Comparison of ENCODE assay signal across 8 cellular contexts in genomic region chr17:48555183-48555615, GRCh38. TPM values are rescaled to one million over a fixed set of nuclear protein-coding genes. Genes with fewer than 3 reads are reported as not detected.
DNase-seq lines count a peak whose midpoint lies in the region; ATAC-seq and TF ChIP-seq lines count a peak whose summit lies in the region.

No MANE protein-coding gene starts in this region.

- H3K36me3 ChIP-seq in breast epithelium (no peaks in the 10 kb centered on the region), mucosa of rectum (ENCODE audit: control insufficient read depth in 2 of 2, insufficient read depth in 2 of 2, low read length in 2 of 2) (peaks cover 0 to 9% of the 10 kb centered on the region in 2 donors)

- H3K9me3 ChIP-seq in breast epithelium (no peaks in the 10 kb centered on the region), mucosa of rectum (ENCODE audit: control insufficient read depth in 2 of 2, low read length in 2 of 2) (no peaks in the 10 kb centered on the region)

- peak overlapping the region in 1 of 2 donors; percentile 3 for H3K9ac ChIP-seq in mucosa of rectum (ENCODE audit: low read depth in 1 of 2, low read length in 2 of 2)

- no peaks in the 10 kb centered on the region for H3K4me1 ChIP-seq in breast epithelium
- H3K4me1 ChIP-seq in mucosa of rectum (ENCODE audit: control insufficient read depth in 2 of 2, insufficient read depth in 2 of 2, low read length in 2 of 2): peaks cover 23 to 34% of the 10 kb centered on the region in 2 donors

- H3K27me3 ChIP-seq in breast epithelium (peaks cover 0 to 3% of the 10 kb centered on the region in 2 donors), mucosa of rectum (ENCODE audit: control insufficient read depth in 2 of 2, insufficient read depth in 2 of 2, low read length in 2 of 2) (peaks cover 0 to 3% of the 10 kb centered on the region in 2 donors)

- no peak for ATAC-seq in GM21423 (IDR thresholded peaks at IDR 0.05; ENCODE audit: unreplicated experiment)
- no peak for ATAC-seq in GM21619 (IDR thresholded peaks at IDR 0.05; ENCODE audit: unreplicated experiment)

- H3K27ac ChIP-seq in breast epithelium: peak overlapping the region; percentile 78 to 93
- peak overlapping the region; percentile 64 for H3K27ac ChIP-seq in mucosa of rectum (ENCODE audit: low read depth in 2 of 2, low read length in 2 of 2)
- H3K27ac ChIP-seq in caudate nucleus (ENCODE audit: low read depth, low read length): no peak overlapping the region

- peak; percentile 76 for DNase-seq in GM20000 (ENCODE audit: low spot score)
- DNase-seq in NCI-H2227 treated with DMSO at 0.1 percent for 48 hours (lab: John Stamatoyannopoulos, UW): peak; percentile 84
- DNase-seq in breast epithelium (ENCODE audit: low spot score in 2 of 2): no peak
- no peak for DNase-seq in caudate nucleus (lab: John Stamatoyannopoulos, UW)
- DNase-seq in NCI-H1048 (lab: John Stamatoyannopoulos, UW): no peak

- peak; percentile 29 for TF ChIP-seq POLR2A in breast epithelium (IDR thresholded peaks at IDR 0.05)

- TF ChIP-seq CTCF in GM20000 (IDR thresholded peaks at IDR 0.05; ENCODE audit: extremely low read depth, missing control alignments) (no peak), breast epithelium (IDR thresholded peaks at IDR 0.05) (peak; percentile 20 to 53 (median 51))

- peak overlapping the region; percentile 34 to 68 (median 51) for H3K4me3 ChIP-seq in breast epithelium
- peak overlapping the region; percentile 23 to 35 for H3K4me3 ChIP-seq in mucosa of rectum (ENCODE audit: low read length in 2 of 2)

- intact Hi-C loops in breast epithelium (cut with DNase I; ENCODE audit: low total_unique reads): no loop called here

RNA-seq across cellular contexts. Expression of gene HOXB2, which starts 10.3 kb away (rescaled TPM):
- 10 to 100 TPM; 13.6 to 36.4 (median 19.6) TPM for total RNA-seq in breast epithelium

RNA-seq across cellular contexts. Expression of gene HOXB4, which starts 23.0 kb away (rescaled TPM):
- 1 to 10 TPM; 2.2 to 7.5 (median 2.3) TPM for total RNA-seq in breast epithelium

RNA-seq across cellular contexts. Expression of gene HOXB1, which starts 24.4 kb away (rescaled TPM):
- not detected for total RNA-seq in breast epithelium

RNA-seq across cellular contexts. Expression of gene HOXB3, which starts 34.8 kb away (rescaled TPM):
- 10 to 100 TPM; 13.8 to 36.7 (median 14.4) TPM for total RNA-seq in breast epithelium

RNA-seq across cellular contexts. Expression of gene HOXB5, which starts 38.4 kb away (rescaled TPM):
- 1 to 10 TPM in 2 of 3 donors, under 1 TPM in 1; 0.44 to 2.0 (median 1.4) TPM for total RNA-seq in breast epithelium

Comparison
In these comparisons a context has a peak if more than half of its experiments do, and no peak if none do; other contexts are left out.
1. DNase-seq: peak in GM20000 (single experiment) and NCI-H2227 treated with DMSO at 0.1 percent for 48 hours (single experiment); none in breast epithelium (0 of 2), caudate nucleus (0 of 61) and NCI-H1048 (single experiment).